ENCODE assay signal across 1 cellular context in the genomic region with DNA sequence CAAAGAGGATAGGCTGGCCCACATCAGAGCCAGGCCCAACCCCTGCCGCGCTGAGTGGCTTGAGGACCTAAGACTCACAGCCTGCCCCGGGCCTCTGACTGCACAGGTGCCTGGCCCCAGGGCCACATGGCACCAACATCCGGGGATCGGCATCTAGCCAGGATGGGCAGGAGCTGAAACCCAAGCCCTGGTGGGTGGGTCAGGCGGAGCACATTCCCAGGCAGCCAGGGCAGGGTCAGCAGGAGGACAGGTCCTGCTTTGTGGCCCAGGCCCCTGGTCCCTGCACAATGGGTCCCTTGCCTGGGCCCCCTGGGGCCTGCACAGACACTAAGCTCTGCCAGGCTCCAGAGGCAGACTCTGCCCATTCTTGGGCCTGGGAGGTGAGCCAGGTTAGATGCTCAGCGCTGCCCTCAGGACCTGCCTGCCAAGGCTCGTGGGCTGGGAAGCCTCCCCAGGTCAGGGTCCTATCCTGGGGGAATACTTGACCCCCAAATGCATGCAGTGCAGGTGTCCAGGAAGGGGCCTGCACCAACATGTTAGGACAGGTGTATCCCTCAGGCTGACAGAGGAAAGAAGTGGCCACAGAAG.
TF ChIP-seq lines count a peak whose summit lies in the region.

No MANE protein-coding gene starts in this region.

TF ChIP-seq in HCT116, 20 proteins besides CTCF, POLR2A, EP300 and RAD21:
- TF ChIP-seq, protein P1, sequence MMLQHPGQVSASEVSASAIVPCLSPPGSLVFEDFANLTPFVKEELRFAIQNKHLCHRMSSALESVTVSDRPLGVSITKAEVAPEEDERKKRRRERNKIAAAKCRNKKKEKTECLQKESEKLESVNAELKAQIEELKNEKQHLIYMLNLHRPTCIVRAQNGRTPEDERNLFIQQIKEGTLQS (IDR thresholded peaks at IDR 0.05) = no peak
- TF ChIP-seq EZH2 (IDR thresholded peaks at IDR 0.05) (no peak), POLR2AphosphoS5 (IDR thresholded peaks at IDR 0.05; ENCODE audit: low read depth, low read length) (no peak), CBX3 (IDR thresholded peaks at IDR 0.05; ENCODE audit: low read depth) (no peak), EGR1 (IDR thresholded peaks at IDR 0.05; ENCODE audit: low read depth) (no peak), YY1 (IDR thresholded peaks at IDR 0.05; ENCODE audit: extremely low read depth, insufficient replicate concordance, low read depth, low read length) (no peak), TCF7L2 (IDR thresholded peaks at IDR 0.05; ENCODE audit: borderline replicate concordance, extremely low read depth, insufficient read depth, insufficient read length) (no peak), ZFX (IDR thresholded peaks at IDR 0.05) (no peak), ELF1 (IDR thresholded peaks at IDR 0.05; ENCODE audit: borderline replicate concordance, low read depth) (no peak), FOSL1 (IDR thresholded peaks at IDR 0.05; ENCODE audit: low read depth) (no peak), JUND (IDR thresholded peaks at IDR 0.05) (no peak), ZNF274 (IDR thresholded peaks at IDR 0.05; ENCODE audit: low read depth, low read length) (no peak), SIN3A (IDR thresholded peaks at IDR 0.05; ENCODE audit: low read depth) (no peak), SRF (IDR thresholded peaks at IDR 0.05; ENCODE audit: low read depth) (no peak), SP1 (IDR thresholded peaks at IDR 0.05; ENCODE audit: low read depth) (no peak)
- TF ChIP-seq, protein P2, sequence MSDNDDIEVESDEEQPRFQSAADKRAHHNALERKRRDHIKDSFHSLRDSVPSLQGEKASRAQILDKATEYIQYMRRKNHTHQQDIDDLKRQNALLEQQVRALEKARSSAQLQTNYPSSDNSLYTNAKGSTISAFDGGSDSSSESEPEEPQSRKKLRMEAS (IDR thresholded peaks at IDR 0.05) = no peak
- TF ChIP-seq, protein P3, sequence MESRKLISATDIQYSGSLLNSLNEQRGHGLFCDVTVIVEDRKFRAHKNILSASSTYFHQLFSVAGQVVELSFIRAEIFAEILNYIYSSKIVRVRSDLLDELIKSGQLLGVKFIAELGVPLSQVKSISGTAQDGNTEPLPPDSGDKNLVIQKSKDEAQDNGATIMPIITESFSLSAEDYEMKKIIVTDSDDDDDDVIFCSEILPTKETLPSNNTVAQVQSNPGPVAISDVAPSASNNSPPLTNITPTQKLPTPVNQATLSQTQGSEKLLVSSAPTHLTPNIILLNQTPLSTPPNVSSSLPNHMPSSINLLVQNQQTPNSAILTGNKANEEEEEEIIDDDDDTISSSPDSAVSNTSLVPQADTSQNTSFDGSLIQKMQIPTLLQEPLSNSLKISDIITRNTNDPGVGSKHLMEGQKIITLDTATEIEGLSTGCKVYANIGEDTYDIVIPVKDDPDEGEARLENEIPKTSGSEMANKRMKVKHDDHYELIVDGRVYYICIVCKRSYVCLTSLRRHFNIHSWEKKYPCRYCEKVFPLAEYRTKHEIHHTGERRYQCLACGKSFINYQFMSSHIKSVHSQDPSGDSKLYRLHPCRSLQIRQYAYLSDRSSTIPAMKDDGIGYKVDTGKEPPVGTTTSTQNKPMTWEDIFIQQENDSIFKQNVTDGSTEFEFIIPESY (IDR thresholded peaks at IDR 0.05; ENCODE audit: extremely low read depth, insufficient replicate concordance, low read length) = no peak
- TF ChIP-seq, protein P4, sequence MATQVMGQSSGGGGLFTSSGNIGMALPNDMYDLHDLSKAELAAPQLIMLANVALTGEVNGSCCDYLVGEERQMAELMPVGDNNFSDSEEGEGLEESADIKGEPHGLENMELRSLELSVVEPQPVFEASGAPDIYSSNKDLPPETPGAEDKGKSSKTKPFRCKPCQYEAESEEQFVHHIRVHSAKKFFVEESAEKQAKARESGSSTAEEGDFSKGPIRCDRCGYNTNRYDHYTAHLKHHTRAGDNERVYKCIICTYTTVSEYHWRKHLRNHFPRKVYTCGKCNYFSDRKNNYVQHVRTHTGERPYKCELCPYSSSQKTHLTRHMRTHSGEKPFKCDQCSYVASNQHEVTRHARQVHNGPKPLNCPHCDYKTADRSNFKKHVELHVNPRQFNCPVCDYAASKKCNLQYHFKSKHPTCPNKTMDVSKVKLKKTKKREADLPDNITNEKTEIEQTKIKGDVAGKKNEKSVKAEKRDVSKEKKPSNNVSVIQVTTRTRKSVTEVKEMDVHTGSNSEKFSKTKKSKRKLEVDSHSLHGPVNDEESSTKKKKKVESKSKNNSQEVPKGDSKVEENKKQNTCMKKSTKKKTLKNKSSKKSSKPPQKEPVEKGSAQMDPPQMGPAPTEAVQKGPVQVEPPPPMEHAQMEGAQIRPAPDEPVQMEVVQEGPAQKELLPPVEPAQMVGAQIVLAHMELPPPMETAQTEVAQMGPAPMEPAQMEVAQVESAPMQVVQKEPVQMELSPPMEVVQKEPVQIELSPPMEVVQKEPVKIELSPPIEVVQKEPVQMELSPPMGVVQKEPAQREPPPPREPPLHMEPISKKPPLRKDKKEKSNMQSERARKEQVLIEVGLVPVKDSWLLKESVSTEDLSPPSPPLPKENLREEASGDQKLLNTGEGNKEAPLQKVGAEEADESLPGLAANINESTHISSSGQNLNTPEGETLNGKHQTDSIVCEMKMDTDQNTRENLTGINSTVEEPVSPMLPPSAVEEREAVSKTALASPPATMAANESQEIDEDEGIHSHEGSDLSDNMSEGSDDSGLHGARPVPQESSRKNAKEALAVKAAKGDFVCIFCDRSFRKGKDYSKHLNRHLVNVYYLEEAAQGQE (IDR thresholded peaks at IDR 0.05; ENCODE audit: low read depth) = no peak
